Comparison of ENCODE assay signal across 7 cellular contexts in genomic region chr6:150112233-150112632, GRCh38. TPM values are rescaled to one million over a fixed set of nuclear protein-coding genes. Genes with fewer than 3 reads are reported as not detected.
"Had no signal": no experiment of that assay in that cellular context is flagged by ENCODE, and none has a peak within 500 bp of the region (broad histone marks: within the 10 kb centered on the region; RNA-seq: fewer than 3 reads in every experiment).

No MANE protein-coding gene starts in this region.

- ATAC-seq: HCT116, HepG2 had no signal

- DNase-seq: GM23248, GOT3, H7, KG1 had no signal

RNA-seq across cellular contexts. Expression of gene PPP1R14C, which starts 30.6 kb away (rescaled TPM):
- total RNA-seq: H4, HepG2 had no signal
